In the genomic region with DNA sequence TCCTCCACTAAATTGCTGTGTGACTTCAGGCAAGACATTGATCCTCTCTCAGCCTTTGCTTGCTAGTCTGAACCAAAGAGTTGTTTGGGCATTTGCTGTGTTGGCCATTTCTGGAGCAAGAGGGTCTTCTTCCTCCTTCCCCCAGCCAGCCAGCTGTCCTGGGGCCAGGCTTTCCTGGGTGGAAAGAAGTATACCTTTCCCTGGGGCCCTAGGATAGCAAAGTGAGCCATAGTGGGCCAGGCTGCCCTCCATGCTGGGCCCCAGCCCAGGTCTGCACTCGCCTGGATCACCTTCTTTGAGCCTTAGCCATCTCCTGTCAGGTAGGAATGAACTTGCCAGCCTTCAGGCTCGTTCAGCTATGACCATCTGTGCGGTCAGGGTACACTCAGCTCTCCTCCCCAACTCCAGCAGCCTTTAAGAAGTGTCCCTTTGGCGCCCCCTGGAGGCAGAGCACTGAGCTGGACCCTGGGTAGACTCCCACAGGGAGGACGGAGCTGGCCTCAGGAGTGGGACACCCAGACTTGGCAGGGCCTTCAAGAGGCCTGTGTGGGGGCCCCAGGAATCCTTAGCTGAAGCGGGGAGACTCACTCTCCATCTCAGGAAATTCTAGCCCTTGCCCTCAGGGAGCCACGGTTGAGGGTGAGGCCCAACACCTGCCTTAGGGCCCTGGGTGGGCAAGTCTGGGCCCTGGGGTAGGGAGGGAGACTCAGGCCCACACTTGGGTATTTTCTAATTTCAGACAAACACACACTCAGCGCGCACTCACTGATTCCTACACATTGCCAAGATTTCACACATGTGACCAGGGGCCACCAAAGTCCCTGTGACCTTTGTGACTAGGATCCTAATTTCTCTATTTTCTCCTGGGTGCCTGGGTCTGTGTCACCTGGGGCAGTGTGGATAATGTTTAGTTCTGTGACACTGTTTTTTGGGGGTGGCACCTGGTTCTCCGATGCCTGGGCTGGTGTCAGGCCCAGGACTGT, we compare ENCODE assay signal across 8 cellular contexts. TPM values are rescaled to one million over a fixed set of nuclear protein-coding genes. Genes with fewer than 3 reads are reported as not detected.
DNase-seq lines count a peak whose midpoint lies in the region; ATAC-seq and TF ChIP-seq lines count a peak whose summit lies in the region.

No MANE protein-coding gene starts in this region.

- H3K27ac Mint-ChIP-seq in activated CD8-positive, alpha-beta memory T cell treated with anti-CD3 and anti-CD28 coated beads, Interleukin-2, amount 10 ng/mL, durations not matched to agents 7 days and 5 days, result no peak overlapping the region

- H3K4me3 ChIP-seq in mucosa of descending colon, result no peak overlapping the region

- peaks cover 19% of the 10 kb centered on the region for H3K27me3 Mint-ChIP-seq in activated CD8-positive, alpha-beta memory T cell treated with anti-CD3 and anti-CD28 coated beads, Interleukin-2, amount 10 ng/mL, durations not matched to agents 7 days and 5 days

- H3K4me3 Mint-ChIP-seq in activated CD8-positive, alpha-beta memory T cell treated with anti-CD3 and anti-CD28 coated beads, Interleukin-2, amount 10 ng/mL, durations not matched to agents 7 days and 5 days, result no peak overlapping the region

- TF ChIP-seq CTCF in GM12873 (IDR thresholded peaks at IDR 0.05; ENCODE audit: insufficient read depth, low read depth, low read length, missing control alignments), result peak; percentile 93
- TF ChIP-seq CTCF in mucosa of descending colon (IDR thresholded peaks at IDR 0.05), result peak; percentile 80

- H3K9me3 Mint-ChIP-seq in activated CD8-positive, alpha-beta memory T cell treated with anti-CD3 and anti-CD28 coated beads, Interleukin-2, amount 10 ng/mL, durations not matched to agents 7 days and 5 days (ENCODE audit: low read depth), result no peaks in the 10 kb centered on the region

- intact Hi-C loops in mucosa of descending colon (cut with DNase I, micrococcal nuclease), result loop anchor here (2.0 to 5.0 kb wide), 2 partner anchors 60 to 63 kb away; no protein-coding TSS in a partner anchor

- H3K9me3 ChIP-seq in mucosa of descending colon, result no peaks in the 10 kb centered on the region

- no peaks in the 10 kb centered on the region for H3K4me1 Mint-ChIP-seq in activated CD8-positive, alpha-beta memory T cell treated with anti-CD3 and anti-CD28 coated beads, Interleukin-2, amount 10 ng/mL, durations not matched to agents 7 days and 5 days

- DNase-seq in NOMO-1 treated with DMSO at 0.1 percent for 48 hours (lab: John Stamatoyannopoulos, UW; ENCODE audit: unreplicated experiment) (peak; percentile 54), epidermal melanocyte (ENCODE audit: insufficient read length, low spot score) (peak; percentile 82), mucosa of descending colon (peak; percentile 84 to 97 (median 93))
- peak; percentile 90 for DNase-seq in activated CD8-positive, alpha-beta memory T cell treated with anti-CD3 and anti-CD28 coated beads, Interleukin-2, amount 10 ng/mL, durations not matched to agents 7 days and 5 days
- DNase-seq in stimulated activated CD8-positive, alpha-beta memory T cell treated with anti-CD3 and anti-CD28 coated beads, Interleukin-4, amount 100 ng/mL, for 4 hours (ENCODE audit: low read depth in 2 of 2, low spot score in 1 of 2), result peak; percentile 57 to 80

- no peaks in the 10 kb centered on the region for H3K36me3 ChIP-seq in mucosa of descending colon (ENCODE audit: low read depth)

- no peaks in the 10 kb centered on the region for H3K4me1 ChIP-seq in mucosa of descending colon (ENCODE audit: low read depth)

- no peaks in the 10 kb centered on the region for H3K36me3 Mint-ChIP-seq in activated CD8-positive, alpha-beta memory T cell treated with anti-CD3 and anti-CD28 coated beads, Interleukin-2, amount 10 ng/mL, durations not matched to agents 7 days and 5 days

- CTCF ChIA-PET in activated CD8-positive, alpha-beta memory T cell treated with anti-CD3 and anti-CD28 coated beads, Interleukin-2, amount 10 ng/mL, durations not matched to agents 7 days and 5 days (lab: Charles Lee), result interaction anchor here (0.7 to 11.5 kb wide), 45 partner anchors 9 to 295 kb away, joined by 3 to 556 read pairs (median 5); partner anchors contain the start of gene SLCO2B1

- ATAC-seq in HG03565 (IDR thresholded peaks at IDR 0.05; ENCODE audit: unreplicated experiment), result peak; percentile 46
- ATAC-seq in activated CD8-positive, alpha-beta memory T cell treated with anti-CD3 and anti-CD28 coated beads, Interleukin-2, amount 10 ng/mL, durations not matched to agents 7 days and 5 days, result peak; percentile 97
- ATAC-seq in mucosa of descending colon, result peak; percentile 94
- ATAC-seq in GM21576 (IDR thresholded peaks at IDR 0.05; ENCODE audit: unreplicated experiment), result no peak

RNA-seq across cellular contexts. Expression of gene TPBGL, which starts 35.6 kb away (rescaled TPM):
- total RNA-seq in activated CD8-positive, alpha-beta memory T cell treated with anti-CD3 and anti-CD28 coated beads, Interleukin-2, amount 10 ng/mL, durations not matched to agents 7 days and 5 days, result under 1 TPM; 0.07 to 0.15 TPM
- total RNA-seq in mucosa of descending colon, result under 1 TPM in 2 of 3 donors, not detected in 1; 0.17 to 0.57 TPM

RNA-seq across cellular contexts. Expression of gene SLCO2B1, which starts 54.1 kb away (rescaled TPM):
- total RNA-seq in activated CD8-positive, alpha-beta memory T cell treated with anti-CD3 and anti-CD28 coated beads, Interleukin-2, amount 10 ng/mL, durations not matched to agents 7 days and 5 days, result not detected
- 10 to 100 TPM; 65.6 to 93.0 (median 73.1) TPM for total RNA-seq in mucosa of descending colon

Comparison
In these comparisons a context has a peak if more than half of its experiments do, and no peak if none do; other contexts are left out.
1. RNA of gene SLCO2B1, which starts 54.1 kb away (total RNA-seq): 65.6 to 93.0 TPM in mucosa of descending colon; not detected in activated CD8-positive, alpha-beta memory T cell treated with anti-CD3 and anti-CD28 coated beads, Interleukin-2, amount 10 ng/mL, durations not matched to agents 7 days and 5 days; every median in the first group is over 10 times any median in the second.
2. Peak in every context shown above with its lines, with median percentiles within 50 percentile points of each other: DNase-seq.